In genomic region chr5:82351754-82352145, GRCh38 we compare ENCODE assay signal across 8 cellular contexts.
A peak's percentile ranks its signal among the peaks of the same experiment; 100 is the strongest.
DNase-seq lines count a peak whose midpoint lies in the region; ATAC-seq and TF ChIP-seq lines count a peak whose summit lies in the region.

No MANE protein-coding gene starts in this region.

- H3K4me1 ChIP-seq in OCI-LY1 (ENCODE audit: insufficient read depth, low read length, severe bottlenecking) (no peaks in the 10 kb centered on the region), lower lobe of right lung (peaks cover 42% of the 10 kb centered on the region), aorta (ENCODE audit: control insufficient read depth in 1 of 2, insufficient read depth in 2 of 2, low read length in 2 of 2) (peaks cover 2 to 6% of the 10 kb centered on the region in 2 donors)

- H3K27me3 ChIP-seq in OCI-LY1 (ENCODE audit: insufficient read depth, low read length) (no peaks in the 10 kb centered on the region), lower lobe of right lung (ENCODE audit: low read depth) (no peaks in the 10 kb centered on the region), aorta (ENCODE audit: control insufficient read depth in 1 of 2, insufficient read depth in 2 of 2, low read length in 1 of 2) (no peaks in the 10 kb centered on the region)

- H3K27ac ChIP-seq in OCI-LY1 (ENCODE audit: low read depth, low read length, poor library complexity, severe bottlenecking) (no peak overlapping the region), coronary artery (peak overlapping the region; percentile 29 to 85), lower lobe of right lung (peak overlapping the region; percentile 21), aorta (ENCODE audit: low read depth in 1 of 2, low read length in 2 of 2) (peak overlapping the region in 1 of 2 donors; percentile 64)

- WGBS in aorta, 2 donors: 0 to 1% methylated on average over 2 of the region's 2 CpGs

- H3F3A ChIP-seq in OCI-LY1 (ENCODE audit: insufficient read depth, low read length): no peaks in the 10 kb centered on the region

- no peak overlapping the region for H3K4me2 ChIP-seq in OCI-LY1 (ENCODE audit: low read length)

- DNase-seq in NCI-H524 (lab: John Stamatoyannopoulos, UW) (peak; percentile 1 to 56), NCI-H524 treated with DMSO at 0.1 percent for 48 hours (lab: John Stamatoyannopoulos, UW) (no peak), HT-29 (ENCODE audit: low spot score) (peak; percentile 85), coronary artery (ENCODE audit: low spot score) (no peak), lower lobe of right lung (no peak), aorta (no peak)

- TF ChIP-seq CTCF in OCI-LY1 (IDR thresholded peaks at IDR 0.05; ENCODE audit: low read length) (peak; percentile 81), coronary artery (IDR thresholded peaks at IDR 0.05) (peak; percentile 43), lower lobe of right lung (IDR thresholded peaks at IDR 0.05) (peak; percentile 76)

- H3K79me2 ChIP-seq in OCI-LY1 (ENCODE audit: insufficient read depth, low read length): no peaks in the 10 kb centered on the region

- no peaks in the 10 kb centered on the region for H3K36me3 ChIP-seq in OCI-LY1 (ENCODE audit: insufficient read depth, low read length)
- H3K36me3 ChIP-seq in lower lobe of right lung: no peaks in the 10 kb centered on the region
- H3K36me3 ChIP-seq in aorta (ENCODE audit: control insufficient read depth in 1 of 2, insufficient read depth in 2 of 2, low read length in 1 of 2): no peaks in the 10 kb centered on the region

- H2AFZ ChIP-seq in OCI-LY1 (ENCODE audit: low read length): no peak overlapping the region

- ATAC-seq in GM21515 (IDR thresholded peaks at IDR 0.05; ENCODE audit: unreplicated experiment) (peak; percentile 90), lower lobe of right lung (peak; percentile 88 to 90), aorta (ENCODE audit: low FRiP score) (peak; percentile 83)

- no peak overlapping the region for H3K9ac ChIP-seq in OCI-LY1 (ENCODE audit: low read length)

- H3K9me2 ChIP-seq in OCI-LY1 (ENCODE audit: low read depth, low read length): no peaks in the 10 kb centered on the region

- intact Hi-C loops in lower lobe of right lung (cut with DNase I) (no loop called here), aorta (cut with DNase I) (loop anchor here (5.0 to 10.0 kb wide), 8 partner anchors 39 to 1216 kb away; partner anchors contain the start of gene VCAN (in 1 of the 2))

- H4K20me1 ChIP-seq in OCI-LY1 (ENCODE audit: insufficient read depth, low read length): no peaks in the 10 kb centered on the region

- H3K9me3 ChIP-seq in OCI-LY1 (ENCODE audit: low read length) (no peaks in the 10 kb centered on the region), lower lobe of right lung (no peaks in the 10 kb centered on the region), aorta (ENCODE audit: control insufficient read depth, low read length) (no peaks in the 10 kb centered on the region)

- H3K4me3 ChIP-seq in OCI-LY1 (ENCODE audit: low read depth, low read length, poor library complexity, severe bottlenecking) (no peak overlapping the region), coronary artery (no peak overlapping the region), lower lobe of right lung (no peak overlapping the region), aorta (ENCODE audit: low read length in 2 of 2) (no peak overlapping the region)

Comparison
In these comparisons a context has a peak if more than half of its experiments do, and no peak if none do; other contexts are left out.
1. DNase-seq: peak in NCI-H524 (2 of 2) and HT-29 (single experiment); none in NCI-H524 treated with DMSO at 0.1 percent for 48 hours (single experiment), coronary artery (single experiment), lower lobe of right lung (single experiment) and aorta (0 of 2).
2. Peak in every context shown above with its lines, with median percentiles within 50 percentile points of each other: ATAC-seq and CTCF ChIP-seq.